8 cellular contexts compared by ENCODE assay signal in genomic region chr1:246012271-246012854, GRCh38.
DNase-seq lines count a peak whose midpoint lies in the region; ATAC-seq, FAIRE-seq and TF ChIP-seq lines count a peak whose summit lies in the region.

No MANE protein-coding gene starts in this region.

- WGBS in adrenal gland, 4 donors = 20 to 27% (median 23%) methylated on average over 7 of the region's 7 CpGs

- intact Hi-C loops in adrenal gland (cut with DNase I) = loop anchor here (5.0 to 10.0 kb wide), 4 partner anchors 102 to 435 kb away; no protein-coding TSS in a partner anchor
- intact Hi-C loops in kidney (cut with DNase I) = no loop called here

- H3K9ac ChIP-seq in kidney (ENCODE audit: low read length in 2 of 2) = no peak overlapping the region

- no peaks in the 10 kb centered on the region for H3K4me1 Mint-ChIP-seq in activated naive CD8-positive, alpha-beta T cell treated with anti-CD3 and anti-CD28 coated beads for 36 hours

- no peaks in the 10 kb centered on the region for H3K27me3 Mint-ChIP-seq in activated naive CD8-positive, alpha-beta T cell treated with anti-CD3 and anti-CD28 coated beads for 36 hours

- H3K9me3 Mint-ChIP-seq in activated naive CD8-positive, alpha-beta T cell treated with anti-CD3 and anti-CD28 coated beads for 36 hours = no peaks in the 10 kb centered on the region

- no peak overlapping the region for H3K4me3 ChIP-seq in AG10803 (ENCODE audit: low read length)
- H3K4me3 ChIP-seq in adrenal gland = no peak overlapping the region
- no peak overlapping the region for H3K4me3 ChIP-seq in kidney (ENCODE audit: low read length in 2 of 2)

- peak; percentile 74 for TF ChIP-seq CTCF in AG10803 (conservative IDR thresholded peaks at IDR 0.05; ENCODE audit: low read length)
- TF ChIP-seq CTCF in GM13977 (IDR thresholded peaks at IDR 0.05; ENCODE audit: extremely low read depth, insufficient read depth, missing control alignments) = peak; percentile 60
- peak; percentile 45 to 74 (median 72) for TF ChIP-seq CTCF in adrenal gland (IDR thresholded peaks at IDR 0.05)
- TF ChIP-seq CTCF in kidney (IDR thresholded peaks at IDR 0.05; ENCODE audit: borderline replicate concordance, extremely low read depth, insufficient read depth) = peak; percentile 53

- H3K4me3 Mint-ChIP-seq in activated naive CD8-positive, alpha-beta T cell treated with anti-CD3 and anti-CD28 coated beads for 36 hours = no peak overlapping the region

- H3K4me1 ChIP-seq in adrenal gland (replicated peaks in 1 of 2) (no peaks in the 10 kb centered on the region), kidney (ENCODE audit: control insufficient read depth in 1 of 2, insufficient read depth in 1 of 2, low read depth in 1 of 2, low read length in 2 of 2) (no peaks in the 10 kb centered on the region)

- H3K27me3 ChIP-seq in adrenal gland = no peaks in the 10 kb centered on the region

- H3K9me3 ChIP-seq in adrenal gland (replicated peaks in 1 of 3) (no peaks in the 10 kb centered on the region), kidney (ENCODE audit: control insufficient read depth in 1 of 2, low read length in 2 of 2) (no peaks in the 10 kb centered on the region)

- ATAC-seq in HG03139 (IDR thresholded peaks at IDR 0.05; ENCODE audit: unreplicated experiment) = no peak
- ATAC-seq in HG03280 (IDR thresholded peaks at IDR 0.05; ENCODE audit: unreplicated experiment) = no peak

- DNase-seq in AG10803 (ENCODE audit: low read depth) (peak; percentile 52), GM13977 (ENCODE audit: low spot score) (peak; percentile 56), NCI-H2081 (lab: John Stamatoyannopoulos, UW) (peak; percentile 52 to 67), adrenal gland (no peak), kidney (no peak)
- no peak for DNase-seq in activated naive CD8-positive, alpha-beta T cell treated with anti-CD3 and anti-CD28 coated beads for 36 hours

- H3K27ac ChIP-seq in adrenal gland = no peak overlapping the region
- no peak overlapping the region for H3K27ac ChIP-seq in kidney (ENCODE audit: low read depth in 2 of 2, low read length in 2 of 2)

- in situ Hi-C loops in GM13977 (cut with MboI; ENCODE audit: low pct_unique_long_range_greater_than_20kb, low sequenced_read_pairs, unreplicated experiment) = loop anchor here (25.0 kb wide), 1 partner anchor 275 kb away; no protein-coding TSS in a partner anchor

- no peaks in the 10 kb centered on the region for H3K36me3 Mint-ChIP-seq in activated naive CD8-positive, alpha-beta T cell treated with anti-CD3 and anti-CD28 coated beads for 36 hours

- H3K36me3 ChIP-seq in adrenal gland (replicated peaks in 1 of 2) (no peaks in the 10 kb centered on the region), kidney (ENCODE audit: control insufficient read depth in 1 of 2, insufficient read depth in 2 of 2, low read length in 2 of 2) (no peaks in the 10 kb centered on the region)

- TF ChIP-seq POLR2A in adrenal gland (IDR thresholded peaks at IDR 0.05) = no peak

- FAIRE-seq in kidney (lab: Jason Lieb, UNC) = peak; percentile 49

- H3K27ac Mint-ChIP-seq in activated naive CD8-positive, alpha-beta T cell treated with anti-CD3 and anti-CD28 coated beads for 36 hours = no peak overlapping the region

Comparison
In these comparisons a context has a peak if more than half of its experiments do, and no peak if none do; other contexts are left out.
1. DNase-seq: peak in AG10803 (single experiment), GM13977 (single experiment) and NCI-H2081 (2 of 2); none in adrenal gland (0 of 7), kidney (single experiment) and activated naive CD8-positive, alpha-beta T cell treated with anti-CD3 and anti-CD28 coated beads for 36 hours (single experiment).
2. Peak in every context shown above with its lines, with median percentiles within 50 percentile points of each other: CTCF ChIP-seq.